In the genomic region with DNA sequence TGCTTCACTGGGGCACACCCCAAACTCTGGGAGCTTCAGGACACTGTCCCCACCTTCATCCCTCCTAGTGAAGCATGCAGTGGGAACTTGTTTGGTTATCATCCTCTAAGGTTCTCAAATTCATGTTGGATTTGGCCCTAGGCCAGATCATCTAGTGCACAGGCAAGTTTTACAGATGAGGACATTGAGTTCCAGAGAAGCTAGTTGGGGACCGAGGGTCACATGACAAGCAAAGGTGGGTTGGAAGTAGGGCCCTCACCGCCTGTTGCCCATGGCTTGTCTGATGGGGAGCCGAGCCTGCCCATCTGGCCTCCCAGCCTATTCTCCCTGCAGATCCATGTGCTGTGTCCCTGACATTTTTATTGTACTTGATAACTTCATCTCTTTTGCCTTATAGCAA, we compare ENCODE assay signal across 2 cellular contexts.
TF ChIP-seq lines count a peak whose summit lies in the region.

No MANE protein-coding gene starts in this region.

TF ChIP-seq in SK-N-SH, 30 proteins besides CTCF, POLR2A, EP300 and RAD21 (continued from another document):
- TF ChIP-seq, protein P1, sequence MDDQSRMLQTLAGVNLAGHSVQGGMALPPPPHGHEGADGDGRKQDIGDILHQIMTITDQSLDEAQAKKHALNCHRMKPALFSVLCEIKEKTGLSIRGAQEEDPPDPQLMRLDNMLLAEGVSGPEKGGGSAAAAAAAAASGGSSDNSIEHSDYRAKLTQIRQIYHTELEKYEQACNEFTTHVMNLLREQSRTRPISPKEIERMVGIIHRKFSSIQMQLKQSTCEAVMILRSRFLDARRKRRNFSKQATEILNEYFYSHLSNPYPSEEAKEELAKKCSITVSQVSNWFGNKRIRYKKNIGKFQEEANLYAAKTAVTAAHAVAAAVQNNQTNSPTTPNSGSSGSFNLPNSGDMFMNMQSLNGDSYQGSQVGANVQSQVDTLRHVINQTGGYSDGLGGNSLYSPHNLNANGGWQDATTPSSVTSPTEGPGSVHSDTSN (IDR thresholded peaks at IDR 0.05) = no peak
- TF ChIP-seq JUND (IDR thresholded peaks at IDR 0.05) = no peak
- no peak for TF ChIP-seq CHD2 (IDR thresholded peaks at IDR 0.05; ENCODE audit: low read length, partially characterized antibody)
- no peak for TF ChIP-seq RCOR1 (IDR thresholded peaks at IDR 0.05; ENCODE audit: low read length)
- TF ChIP-seq FOSL2 (IDR thresholded peaks at IDR 0.05; ENCODE audit: borderline replicate concordance, low read depth) = no peak
- TF ChIP-seq, protein P2, sequence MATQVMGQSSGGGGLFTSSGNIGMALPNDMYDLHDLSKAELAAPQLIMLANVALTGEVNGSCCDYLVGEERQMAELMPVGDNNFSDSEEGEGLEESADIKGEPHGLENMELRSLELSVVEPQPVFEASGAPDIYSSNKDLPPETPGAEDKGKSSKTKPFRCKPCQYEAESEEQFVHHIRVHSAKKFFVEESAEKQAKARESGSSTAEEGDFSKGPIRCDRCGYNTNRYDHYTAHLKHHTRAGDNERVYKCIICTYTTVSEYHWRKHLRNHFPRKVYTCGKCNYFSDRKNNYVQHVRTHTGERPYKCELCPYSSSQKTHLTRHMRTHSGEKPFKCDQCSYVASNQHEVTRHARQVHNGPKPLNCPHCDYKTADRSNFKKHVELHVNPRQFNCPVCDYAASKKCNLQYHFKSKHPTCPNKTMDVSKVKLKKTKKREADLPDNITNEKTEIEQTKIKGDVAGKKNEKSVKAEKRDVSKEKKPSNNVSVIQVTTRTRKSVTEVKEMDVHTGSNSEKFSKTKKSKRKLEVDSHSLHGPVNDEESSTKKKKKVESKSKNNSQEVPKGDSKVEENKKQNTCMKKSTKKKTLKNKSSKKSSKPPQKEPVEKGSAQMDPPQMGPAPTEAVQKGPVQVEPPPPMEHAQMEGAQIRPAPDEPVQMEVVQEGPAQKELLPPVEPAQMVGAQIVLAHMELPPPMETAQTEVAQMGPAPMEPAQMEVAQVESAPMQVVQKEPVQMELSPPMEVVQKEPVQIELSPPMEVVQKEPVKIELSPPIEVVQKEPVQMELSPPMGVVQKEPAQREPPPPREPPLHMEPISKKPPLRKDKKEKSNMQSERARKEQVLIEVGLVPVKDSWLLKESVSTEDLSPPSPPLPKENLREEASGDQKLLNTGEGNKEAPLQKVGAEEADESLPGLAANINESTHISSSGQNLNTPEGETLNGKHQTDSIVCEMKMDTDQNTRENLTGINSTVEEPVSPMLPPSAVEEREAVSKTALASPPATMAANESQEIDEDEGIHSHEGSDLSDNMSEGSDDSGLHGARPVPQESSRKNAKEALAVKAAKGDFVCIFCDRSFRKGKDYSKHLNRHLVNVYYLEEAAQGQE (IDR thresholded peaks at IDR 0.05; ENCODE audit: low read depth, low read length) = no peak
- no peak for TF ChIP-seq FOXM1 (IDR thresholded peaks at IDR 0.05; ENCODE audit: low read depth)
- TF ChIP-seq GATA2 (CRISPR knock-in tag; IDR thresholded peaks at IDR 0.05) = no peak
- TF ChIP-seq GABPA (IDR thresholded peaks at IDR 0.05; ENCODE audit: low read depth) = no peak
- TF ChIP-seq TCF12 (IDR thresholded peaks at IDR 0.05) = no peak
- TF ChIP-seq NRF1 (IDR thresholded peaks at IDR 0.05; ENCODE audit: low read depth, low read length) = no peak
TF ChIP-seq in SK-N-SH: peak in this region for 0.

TF ChIP-seq in SK-N-SH treated with all-trans-retinoic acid at 6 μM for 48 hours, 23 proteins besides CTCF, POLR2A, EP300 and RAD21 (continued from another document):
- TF ChIP-seq, protein P3, sequence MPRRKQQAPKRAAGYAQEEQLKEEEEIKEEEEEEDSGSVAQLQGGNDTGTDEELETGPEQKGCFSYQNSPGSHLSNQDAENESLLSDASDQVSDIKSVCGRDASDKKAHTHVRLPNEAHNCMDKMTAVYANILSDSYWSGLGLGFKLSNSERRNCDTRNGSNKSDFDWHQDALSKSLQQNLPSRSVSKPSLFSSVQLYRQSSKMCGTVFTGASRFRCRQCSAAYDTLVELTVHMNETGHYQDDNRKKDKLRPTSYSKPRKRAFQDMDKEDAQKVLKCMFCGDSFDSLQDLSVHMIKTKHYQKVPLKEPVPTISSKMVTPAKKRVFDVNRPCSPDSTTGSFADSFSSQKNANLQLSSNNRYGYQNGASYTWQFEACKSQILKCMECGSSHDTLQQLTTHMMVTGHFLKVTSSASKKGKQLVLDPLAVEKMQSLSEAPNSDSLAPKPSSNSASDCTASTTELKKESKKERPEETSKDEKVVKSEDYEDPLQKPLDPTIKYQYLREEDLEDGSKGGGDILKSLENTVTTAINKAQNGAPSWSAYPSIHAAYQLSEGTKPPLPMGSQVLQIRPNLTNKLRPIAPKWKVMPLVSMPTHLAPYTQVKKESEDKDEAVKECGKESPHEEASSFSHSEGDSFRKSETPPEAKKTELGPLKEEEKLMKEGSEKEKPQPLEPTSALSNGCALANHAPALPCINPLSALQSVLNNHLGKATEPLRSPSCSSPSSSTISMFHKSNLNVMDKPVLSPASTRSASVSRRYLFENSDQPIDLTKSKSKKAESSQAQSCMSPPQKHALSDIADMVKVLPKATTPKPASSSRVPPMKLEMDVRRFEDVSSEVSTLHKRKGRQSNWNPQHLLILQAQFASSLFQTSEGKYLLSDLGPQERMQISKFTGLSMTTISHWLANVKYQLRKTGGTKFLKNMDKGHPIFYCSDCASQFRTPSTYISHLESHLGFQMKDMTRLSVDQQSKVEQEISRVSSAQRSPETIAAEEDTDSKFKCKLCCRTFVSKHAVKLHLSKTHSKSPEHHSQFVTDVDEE (CRISPR knock-in tag; IDR thresholded peaks at IDR 0.05) = no peak
- TF ChIP-seq, protein P4, sequence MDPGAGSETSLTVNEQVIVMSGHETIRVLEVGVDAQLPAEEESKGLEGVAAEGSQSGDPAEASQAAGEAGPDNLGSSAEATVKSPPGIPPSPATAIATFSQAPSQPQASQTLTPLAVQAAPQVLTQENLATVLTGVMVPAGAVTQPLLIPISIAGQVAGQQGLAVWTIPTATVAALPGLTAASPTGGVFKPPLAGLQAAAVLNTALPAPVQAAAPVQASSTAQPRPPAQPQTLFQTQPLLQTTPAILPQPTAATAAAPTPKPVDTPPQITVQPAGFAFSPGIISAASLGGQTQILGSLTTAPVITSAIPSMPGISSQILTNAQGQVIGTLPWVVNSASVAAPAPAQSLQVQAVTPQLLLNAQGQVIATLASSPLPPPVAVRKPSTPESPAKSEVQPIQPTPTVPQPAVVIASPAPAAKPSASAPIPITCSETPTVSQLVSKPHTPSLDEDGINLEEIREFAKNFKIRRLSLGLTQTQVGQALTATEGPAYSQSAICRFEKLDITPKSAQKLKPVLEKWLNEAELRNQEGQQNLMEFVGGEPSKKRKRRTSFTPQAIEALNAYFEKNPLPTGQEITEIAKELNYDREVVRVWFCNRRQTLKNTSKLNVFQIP (CRISPR knock-in tag; IDR thresholded peaks at IDR 0.05; ENCODE audit: borderline replicate concordance, low read depth) = no peak
- TF ChIP-seq GLIS3 (CRISPR knock-in tag; IDR thresholded peaks at IDR 0.05) (no peak), ZFP30 (CRISPR knock-in tag; IDR thresholded peaks at IDR 0.05) (no peak), ZC3H10 (CRISPR knock-in tag; IDR thresholded peaks at IDR 0.05) (no peak), SNAI2 (CRISPR knock-in tag; IDR thresholded peaks at IDR 0.05) (no peak), RARB (CRISPR knock-in tag; IDR thresholded peaks at IDR 0.05) (no peak), ESRRG (CRISPR knock-in tag; IDR thresholded peaks at IDR 0.05) (no peak), ZFP3 (CRISPR knock-in tag; IDR thresholded peaks at IDR 0.05) (no peak), ISL1 (CRISPR knock-in tag; IDR thresholded peaks at IDR 0.05) (no peak), OSR1 (CRISPR knock-in tag; IDR thresholded peaks at IDR 0.05) (no peak), ZNF70 (CRISPR knock-in tag; IDR thresholded peaks at IDR 0.05) (no peak), BACH2 (CRISPR knock-in tag; IDR thresholded peaks at IDR 0.05; ENCODE audit: borderline replicate concordance) (no peak), ZNF565 (CRISPR knock-in tag; conservative IDR thresholded peaks at IDR 0.05; ENCODE audit: low read depth) (no peak), TCF4 (CRISPR knock-in tag; IDR thresholded peaks at IDR 0.05; ENCODE audit: borderline replicate concordance) (no peak), CSDC2 (CRISPR knock-in tag; IDR thresholded peaks at IDR 0.05) (no peak)
- TF ChIP-seq, protein P5, sequence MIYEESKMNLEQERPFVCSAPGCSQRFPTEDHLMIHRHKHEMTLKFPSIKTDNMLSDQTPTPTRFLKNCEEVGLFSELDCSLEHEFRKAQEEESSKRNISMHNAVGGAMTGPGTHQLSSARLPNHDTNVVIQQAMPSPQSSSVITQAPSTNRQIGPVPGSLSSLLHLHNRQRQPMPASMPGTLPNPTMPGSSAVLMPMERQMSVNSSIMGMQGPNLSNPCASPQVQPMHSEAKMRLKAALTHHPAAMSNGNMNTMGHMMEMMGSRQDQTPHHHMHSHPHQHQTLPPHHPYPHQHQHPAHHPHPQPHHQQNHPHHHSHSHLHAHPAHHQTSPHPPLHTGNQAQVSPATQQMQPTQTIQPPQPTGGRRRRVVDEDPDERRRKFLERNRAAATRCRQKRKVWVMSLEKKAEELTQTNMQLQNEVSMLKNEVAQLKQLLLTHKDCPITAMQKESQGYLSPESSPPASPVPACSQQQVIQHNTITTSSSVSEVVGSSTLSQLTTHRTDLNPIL (CRISPR knock-in tag; IDR thresholded peaks at IDR 0.05; ENCODE audit: low read depth) = no peak
